In the genomic region with DNA sequence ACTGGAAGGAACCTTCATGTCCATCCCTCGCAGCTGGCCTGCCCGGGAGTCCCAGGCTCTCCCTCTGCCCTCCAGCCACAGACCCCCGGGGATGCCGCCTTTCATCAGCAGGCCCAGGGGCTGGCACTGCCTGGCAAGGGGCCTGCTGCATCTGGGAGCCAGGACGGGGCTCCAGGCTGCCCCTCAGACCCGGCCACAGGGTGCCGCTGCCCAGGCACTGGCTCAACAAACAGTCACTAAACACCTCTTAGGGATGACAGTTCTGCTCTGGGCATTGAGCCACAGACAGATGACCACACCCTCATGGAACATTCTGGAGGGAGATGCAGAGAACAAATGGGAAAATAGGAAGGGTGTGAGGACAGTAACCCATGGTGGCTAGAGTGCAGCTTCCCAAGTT, we compare ENCODE assay signal across 16 cellular contexts.
DNase-seq lines count a peak whose midpoint lies in the region; ATAC-seq and TF ChIP-seq lines count a peak whose summit lies in the region.
"Had no signal": no experiment of that assay in that cellular context is flagged by ENCODE, and none has a peak within 500 bp of the region (broad histone marks: within the 10 kb centered on the region; RNA-seq: fewer than 3 reads in every experiment).

No MANE protein-coding gene starts in this region.

- H3K4me3 ChIP-seq in neuronal stem cell (ENCODE audit: low read length in 2 of 2), result no peak overlapping the region
- H3K4me3 ChIP-seq: MG63 had no signal

- H3K18ac ChIP-seq in neuronal stem cell (ENCODE audit: low read length), result peak overlapping the region; percentile 31

- no peak overlapping the region for H4K8ac ChIP-seq in neuronal stem cell (ENCODE audit: low read depth, low read length)

- no peak for TF ChIP-seq CTCF in natural killer cell (IDR thresholded peaks at IDR 0.05)
- no peak for TF ChIP-seq CTCF in glutamatergic neuron (IDR thresholded peaks at IDR 0.05; ENCODE audit: partially characterized antibody, unreplicated experiment)

- H3K4me2 ChIP-seq in neuronal stem cell (ENCODE audit: insufficient read depth, low read length, poor library complexity, severe bottlenecking), result no peak overlapping the region

- H3K27me3 ChIP-seq in neuronal stem cell (ENCODE audit: control insufficient read depth in 3 of 3, insufficient read depth in 3 of 3, low read depth in 1 of 3, low read length in 3 of 3), result peaks cover 0 to 7% (median 0%) of the 10 kb centered on the region in 3 experiments
- H3K27me3 ChIP-seq: MG63 had no signal

- no peaks in the 10 kb centered on the region for H3K27me3 Mint-ChIP-seq in natural killer cell treated with Interleukin-12 subunit alpha and Interleukin-12 subunit beta and Interleukin-15 and Interleukin-18, amount 100 ng/mL, for 72 hours
- H3K27me3 Mint-ChIP-seq in natural killer cell (ENCODE audit: low read depth in 2 of 2) (peaks cover 0 to 2% of the 10 kb centered on the region in 2 donors), glutamatergic neuron (ENCODE audit: unreplicated experiment) (peaks cover 3% of the 10 kb centered on the region)
- H3K27me3 Mint-ChIP-seq: CD4-positive, alpha-beta T cell had no signal

- H3K27ac ChIP-seq in neuronal stem cell (replicated peaks; ENCODE audit: low read length), result no peak overlapping the region

- no peak overlapping the region for H3K4ac ChIP-seq in neuronal stem cell (ENCODE audit: low read length)

- H2BK15ac ChIP-seq in neuronal stem cell (ENCODE audit: low read length), result no peak overlapping the region

- H3K9me3 ChIP-seq in neuronal stem cell (replicated peaks in 1 of 2; ENCODE audit: control insufficient read depth in 2 of 2, insufficient read depth in 1 of 2, low read depth in 1 of 2, low read length in 2 of 2), result peaks cover 0 to 1% of the 10 kb centered on the region in 2 donors
- H3K9me3 ChIP-seq: MG63 had no signal

- no peak overlapping the region for H4K91ac ChIP-seq in neuronal stem cell (ENCODE audit: low read depth, low read length, poor library complexity)

- H3K4me1 Mint-ChIP-seq in natural killer cell treated with Interleukin-12 subunit alpha and Interleukin-12 subunit beta and Interleukin-15 and Interleukin-18, amount 100 ng/mL, for 72 hours (ENCODE audit: low read depth in 2 of 2), result no peaks in the 10 kb centered on the region
- H3K4me1 Mint-ChIP-seq in natural killer cell (no peaks in the 10 kb centered on the region), glutamatergic neuron (ENCODE audit: low read depth, unreplicated experiment) (peaks cover 4% of the 10 kb centered on the region)

- peak overlapping the region; percentile 6 for H2BK12ac ChIP-seq in neuronal stem cell (ENCODE audit: low read length)

- H3K36me3 ChIP-seq in neuronal stem cell (replicated peaks in 1 of 2; ENCODE audit: control insufficient read depth in 2 of 2, insufficient read depth in 2 of 2, low read length in 2 of 2), result no peaks in the 10 kb centered on the region
- H3K36me3 ChIP-seq: MG63 had no signal

- intact Hi-C loops in natural killer cell (cut with micrococcal nuclease), result no loop called here

- H3K27ac Mint-ChIP-seq in natural killer cell treated with Interleukin-12 subunit alpha and Interleukin-12 subunit beta and Interleukin-15 and Interleukin-18, amount 100 ng/mL, for 72 hours, result no peak overlapping the region
- no peak overlapping the region for H3K27ac Mint-ChIP-seq in natural killer cell
- H3K27ac Mint-ChIP-seq in glutamatergic neuron (ENCODE audit: unreplicated experiment), result no peak overlapping the region
- H3K27ac Mint-ChIP-seq: CD4-positive, alpha-beta T cell had no signal

- ATAC-seq in natural killer cell treated with Interleukin-12 subunit alpha and Interleukin-12 subunit beta and Interleukin-15 and Interleukin-18, amount 100 ng/mL, for 72 hours, result no peak
- ATAC-seq in natural killer cell (no peak), GM18519 (IDR thresholded peaks at IDR 0.05; ENCODE audit: low FRiP score, unreplicated experiment) (no peak)

- H3K36me3 Mint-ChIP-seq in natural killer cell treated with Interleukin-12 subunit alpha and Interleukin-12 subunit beta and Interleukin-15 and Interleukin-18, amount 100 ng/mL, for 72 hours, result no peaks in the 10 kb centered on the region
- H3K36me3 Mint-ChIP-seq in natural killer cell (no peaks in the 10 kb centered on the region), glutamatergic neuron (ENCODE audit: unreplicated experiment) (peaks cover 5% of the 10 kb centered on the region)

- H3K4me3 Mint-ChIP-seq in natural killer cell treated with Interleukin-12 subunit alpha and Interleukin-12 subunit beta and Interleukin-15 and Interleukin-18, amount 100 ng/mL, for 72 hours, result no peak overlapping the region
- H3K4me3 Mint-ChIP-seq in natural killer cell (no peak overlapping the region), glutamatergic neuron (ENCODE audit: unreplicated experiment) (no peak overlapping the region)
- H3K4me3 Mint-ChIP-seq: CD4-positive, alpha-beta T cell had no signal

- no peaks in the 10 kb centered on the region for H3K79me1 ChIP-seq in neuronal stem cell (ENCODE audit: low read depth, low read length)

- H2BK5ac ChIP-seq in neuronal stem cell (ENCODE audit: low read length), result no peak overlapping the region

- H2BK120ac ChIP-seq in neuronal stem cell (ENCODE audit: low read depth, low read length), result no peak overlapping the region

- peak overlapping the region; percentile 30 for H3K9ac ChIP-seq in neuronal stem cell (ENCODE audit: low read depth, low read length, poor library complexity)

- no peak overlapping the region for H3K23ac ChIP-seq in neuronal stem cell (ENCODE audit: low read depth, low read length, poor library complexity)

- H3K4me1 ChIP-seq in neuronal stem cell (ENCODE audit: control insufficient read depth in 2 of 2, insufficient read depth in 1 of 2, low read depth in 1 of 2, low read length in 2 of 2), result peaks cover 0 to 6% of the 10 kb centered on the region in 2 donors

- peak overlapping the region; percentile 31 for H3K14ac ChIP-seq in neuronal stem cell (ENCODE audit: low read length)

- no peak overlapping the region for H2AFZ ChIP-seq in neuronal stem cell (ENCODE audit: low read length)

- H3K9me3 Mint-ChIP-seq in natural killer cell treated with Interleukin-12 subunit alpha and Interleukin-12 subunit beta and Interleukin-15 and Interleukin-18, amount 100 ng/mL, for 72 hours, result no peaks in the 10 kb centered on the region
- no peaks in the 10 kb centered on the region for H3K9me3 Mint-ChIP-seq in natural killer cell
- peaks cover 4% of the 10 kb centered on the region for H3K9me3 Mint-ChIP-seq in glutamatergic neuron (ENCODE audit: unreplicated experiment)
- H3K9me3 Mint-ChIP-seq: CD4-positive, alpha-beta T cell had no signal

- peak; percentile 49 for DNase-seq in natural killer cell treated with Interleukin-12 subunit alpha and Interleukin-12 subunit beta and Interleukin-15 and Interleukin-18, amount 100 ng/mL, for 72 hours (ENCODE audit: low spot score)
- DNase-seq in natural killer cell, result no peak
- DNase-seq in glutamatergic neuron, result peak; percentile 11
- DNase-seq in neuronal stem cell (ENCODE audit: low spot score), result no peak
- DNase-seq in putamen (ENCODE audit: low spot score), result no peak
- no peak for DNase-seq in NCI-H2171 (lab: John Stamatoyannopoulos, UW)
- DNase-seq: CD4-positive, alpha-beta T cell; IMR-90; Karpas-422; MG63; NCI-H1092 treated with DMSO at 0.1 percent for 48 hours; NCI-H2081 treated with DMSO at 0.1 percent for 48 hours; NCI-H510A treated with DMSO at 0.1 percent for 48 hours; NCI-H82; SHP77 had no signal

- no CpG with 5 or more reads among the region's 7 CpGs for whole genome bisulfite sequencing in neuronal stem cell (ENCODE audit: extremely low coverage in 2 of 2, insufficient read length in 2 of 2, insufficient replicate concordance in 1 of 2), 2 donors

- no peak overlapping the region for H2AK5ac ChIP-seq in neuronal stem cell (ENCODE audit: low read depth, low read length)

Comparison
In these comparisons a context has a peak if more than half of its experiments do, and no peak if none do; other contexts are left out.
1. DNase-seq: peak in natural killer cell treated with Interleukin-12 subunit alpha and Interleukin-12 subunit beta and Interleukin-15 and Interleukin-18, amount 100 ng/mL, for 72 hours (single experiment) and glutamatergic neuron (single experiment); none in natural killer cell (single experiment), neuronal stem cell (single experiment), putamen (single experiment) and NCI-H2171 (single experiment).